17 cellular contexts compared by ENCODE assay signal in the genomic region with DNA sequence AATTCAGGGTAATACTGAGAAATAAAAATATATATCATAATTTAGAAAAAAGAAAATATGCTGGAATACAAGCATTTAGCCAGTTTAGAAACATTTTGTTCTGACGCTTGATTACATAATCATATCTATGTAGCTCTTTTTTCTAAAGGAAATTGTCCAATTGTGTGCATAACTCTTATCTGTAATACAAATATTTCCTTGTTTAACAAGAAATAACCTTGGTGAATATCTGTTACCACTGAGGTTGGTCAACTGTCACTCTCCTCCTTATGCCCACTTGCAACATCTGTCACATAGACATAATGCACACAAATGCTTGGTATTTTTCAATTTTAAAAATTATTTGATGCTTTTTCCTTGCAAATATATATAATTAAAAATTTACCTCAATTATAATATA.
A peak's percentile ranks its signal among the peaks of the same experiment; 100 is the strongest.
DNase-seq lines count a peak whose midpoint lies in the region; ATAC-seq, FAIRE-seq and TF ChIP-seq lines count a peak whose summit lies in the region.
"Had no signal": no experiment of that assay in that cellular context is flagged by ENCODE, and none has a peak within 500 bp of the region (broad histone marks: within the 10 kb centered on the region; RNA-seq: fewer than 3 reads in every experiment).

No MANE protein-coding gene starts in this region.

- no peak overlapping the region for H3K4me2 ChIP-seq in HepG2 (ENCODE audit: low read depth, low read length)
- H3K4me2 ChIP-seq: BLaER1 treated with 17β-estradiol and CSF1 and Interleukin-3, amounts not matched to agents 10 nM and 100 nM had no signal

- H2AFZ ChIP-seq in HepG2 (ENCODE audit: low read length): no peak overlapping the region

- no peak for ATAC-seq in HepG2
- no peak for ATAC-seq in right lobe of liver
- ATAC-seq in left colon: peak; percentile 44
- no peak for ATAC-seq in HG03342 (IDR thresholded peaks at IDR 0.05; ENCODE audit: unreplicated experiment)
- ATAC-seq: HCT116 had no signal

- H3K27me3 ChIP-seq in HepG2 (ENCODE audit: control insufficient read depth in 1 of 2, insufficient read depth in 2 of 2, low read length in 2 of 2): no peaks in the 10 kb centered on the region
- H3K27me3 ChIP-seq in right lobe of liver: no peaks in the 10 kb centered on the region
- H3K27me3 ChIP-seq: BLaER1 treated with 17β-estradiol and CSF1 and Interleukin-3, amounts not matched to agents 10 nM and 100 nM had no signal

- H3K79me2 ChIP-seq in HepG2 (ENCODE audit: insufficient read depth, low read length): no peaks in the 10 kb centered on the region

- FAIRE-seq in HepG2 (lab: Jason Lieb, UNC): no peak
- FAIRE-seq: GM12891, GM19239, H54 had no signal

- peak; percentile 2 for DNase-seq in HepG2 (ENCODE audit: low spot score)
- no peak for DNase-seq in right lobe of liver
- DNase-seq in amniotic epithelial cell (ENCODE audit: low read depth): peak; percentile 34
- no peak for DNase-seq in left colon
- DNase-seq in MV-4-11 (lab: John Stamatoyannopoulos, UW): no peak
- no peak for DNase-seq in LoVo (ENCODE audit: low spot score)
- DNase-seq: 8988T; CD4-positive, CD25-positive, alpha-beta regulatory T cell; DMS79; IMR-90; KBM-7 had no signal

- no TSS peak for BruUV-seq in HepG2 (replicated peaks; lab: Mats Ljungman, UMichigan)

- TF ChIP-seq RAD21 in HepG2 (CRISPR knock-in tag; IDR thresholded peaks at IDR 0.05): no peak

- POLR2A ChIA-PET in HepG2 (lab: Yijun Ruan, JAX): no interaction called here

- no peaks in the 10 kb centered on the region for H4K20me1 ChIP-seq in HepG2 (ENCODE audit: insufficient read depth, low read length)
- H4K20me1 ChIP-seq: BLaER1 treated with 17β-estradiol and CSF1 and Interleukin-3, amounts not matched to agents 10 nM and 100 nM had no signal

- TF ChIP-seq EP300 in HepG2 (IDR thresholded peaks at IDR 0.05; ENCODE audit: low read depth in 2 of 2, low read length in 2 of 2): no peak
- TF ChIP-seq EP300 in HepG2 (CRISPR knock-in tag; IDR thresholded peaks at IDR 0.05; ENCODE audit: borderline replicate concordance): no peak

- intact Hi-C loops in HepG2 (cut with micrococcal nuclease; ENCODE audit: unreplicated experiment) (no loop called here), right lobe of liver (cut with DNase I) (no loop called here), left colon (cut with DNase I, micrococcal nuclease) (no loop called here)

- WGBS in HepG2 (ENCODE audit: low lambda C conversion rate): 2% methylated on average over 1 of the region's 1 CpG
- 20% methylated on average over 1 of the region's 1 CpG for WGBS in right lobe of liver (ENCODE audit: insufficient coverage, low coverage, low lambda C conversion rate, missing lambda C conversion rate)

- H3K9me3 ChIP-seq in HepG2 (ENCODE audit: low read length) (no peaks in the 10 kb centered on the region), right lobe of liver (no peaks in the 10 kb centered on the region)
- H3K9me3 ChIP-seq: BLaER1 treated with 17β-estradiol and CSF1 and Interleukin-3, amounts not matched to agents 10 nM and 100 nM had no signal

- no peak overlapping the region for H3K9ac ChIP-seq in HepG2 (ENCODE audit: insufficient read depth, low read depth, low read length)
- H3K9ac ChIP-seq: BLaER1 treated with 17β-estradiol and CSF1 and Interleukin-3, amounts not matched to agents 10 nM and 100 nM had no signal

- H3K4me1 ChIP-seq in HepG2 (ENCODE audit: insufficient read depth, low read length) (no peaks in the 10 kb centered on the region), right lobe of liver (no peaks in the 10 kb centered on the region)

- in situ Hi-C loops in HepG2 (cut with HindIII; ENCODE audit: extremely low pct_ligation_motif_present, low pct_unique_long_range_greater_than_20kb): no loop called here

- TF ChIP-seq CTCF in HepG2 (CRISPR knock-in tag; IDR thresholded peaks at IDR 0.05): no peak
- TF ChIP-seq CTCF in right lobe of liver (IDR thresholded peaks at IDR 0.05): no peak

- H3K36me3 ChIP-seq in HepG2 (replicated peaks in 1 of 2; ENCODE audit: control insufficient read depth in 1 of 2, insufficient read depth in 2 of 2, low read length in 2 of 2) (no peaks in the 10 kb centered on the region), right lobe of liver (no peaks in the 10 kb centered on the region)
- H3K36me3 ChIP-seq: BLaER1 treated with 17β-estradiol and CSF1 and Interleukin-3, amounts not matched to agents 10 nM and 100 nM had no signal

- no peak overlapping the region for H3K27ac ChIP-seq in HepG2 (ENCODE audit: extremely low read length, insufficient read depth, low read length)
- H3K27ac ChIP-seq in right lobe of liver: no peak overlapping the region
- H3K27ac ChIP-seq: BLaER1 treated with 17β-estradiol and CSF1 and Interleukin-3, amounts not matched to agents 10 nM and 100 nM had no signal

- CTCF ChIA-PET in HepG2 (lab: Yijun Ruan, JAX; ENCODE audit: low intra/inter-chr PET ratio, low total read pairs): no interaction called here

- TF ChIP-seq POLR2A in HepG2 (IDR thresholded peaks at IDR 0.05; ENCODE audit: insufficient read depth in 1 of 2, low read depth in 2 of 2, low read length in 2 of 2): no peak
- TF ChIP-seq POLR2A in right lobe of liver (IDR thresholded peaks at IDR 0.05): no peak

- H3K4me3 ChIP-seq in HepG2 (replicated peaks in 1 of 3; ENCODE audit: insufficient read depth in 1 of 3, low read depth in 2 of 3, low read length in 3 of 3) (no peak overlapping the region), right lobe of liver (no peak overlapping the region)
- H3K4me3 ChIP-seq: BLaER1 treated with 17β-estradiol and CSF1 and Interleukin-3, amounts not matched to agents 10 nM and 100 nM had no signal

TF ChIP-seq in HepG2, 621 proteins besides CTCF, POLR2A, EP300 and RAD21:
- no peak for TF ChIP-seq ONECUT2 (CRISPR knock-in tag; IDR thresholded peaks at IDR 0.05)
- no peak for TF ChIP-seq PHF8 (CRISPR knock-in tag; IDR thresholded peaks at IDR 0.05)
- no peak for TF ChIP-seq MAFF (IDR thresholded peaks at IDR 0.05; ENCODE audit: low read depth, low read length)
- TF ChIP-seq, protein P1, sequence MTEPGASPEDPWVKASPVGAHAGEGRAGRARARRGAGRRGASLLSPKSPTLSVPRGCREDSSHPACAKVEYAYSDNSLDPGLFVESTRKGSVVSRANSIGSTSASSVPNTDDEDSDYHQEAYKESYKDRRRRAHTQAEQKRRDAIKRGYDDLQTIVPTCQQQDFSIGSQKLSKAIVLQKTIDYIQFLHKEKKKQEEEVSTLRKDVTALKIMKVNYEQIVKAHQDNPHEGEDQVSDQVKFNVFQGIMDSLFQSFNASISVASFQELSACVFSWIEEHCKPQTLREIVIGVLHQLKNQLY (CRISPR knock-in tag; IDR thresholded peaks at IDR 0.05): no peak
- no peak for TF ChIP-seq ZNF275 (CRISPR knock-in tag; IDR thresholded peaks at IDR 0.05; ENCODE audit: borderline replicate concordance)
- TF ChIP-seq ZBTB49 (CRISPR knock-in tag; IDR thresholded peaks at IDR 0.05; ENCODE audit: borderline replicate concordance): no peak
- no peak for TF ChIP-seq TOPORS (CRISPR knock-in tag; IDR thresholded peaks at IDR 0.05)
- TF ChIP-seq PAX8 (CRISPR knock-in tag; IDR thresholded peaks at IDR 0.05; ENCODE audit: borderline replicate concordance): no peak
- no peak for TF ChIP-seq PCBP1 (IDR thresholded peaks at IDR 0.05; ENCODE audit: borderline replicate concordance, low read depth, low read length)
- no peak for TF ChIP-seq MATR3 (CRISPR knock-in tag; IDR thresholded peaks at IDR 0.05)

Comparison
In these comparisons a context has a peak if more than half of its experiments do, and no peak if none do; other contexts are left out.
1. DNase-seq: peak in HepG2 (single experiment) and amniotic epithelial cell (single experiment); none in right lobe of liver (0 of 3), left colon (0 of 2), MV-4-11 (single experiment) and LoVo (single experiment).